ENCODE assay signal across 29 cellular contexts in genomic region chr22:44837481-44837880, GRCh38.
DNase-seq lines count a peak whose midpoint lies in the region; ATAC-seq, FAIRE-seq and TF ChIP-seq lines count a peak whose summit lies in the region.
"Had no signal": no experiment of that assay in that cellular context is flagged by ENCODE, and none has a peak within 500 bp of the region (broad histone marks: within the 10 kb centered on the region; RNA-seq: fewer than 3 reads in every experiment).

No MANE protein-coding gene starts in this region.

- H3K9me2 ChIP-seq in SK-N-SH: no peaks in the 10 kb centered on the region

- no peaks in the 10 kb centered on the region for H3K27me3 ChIP-seq in SK-N-SH (ENCODE audit: insufficient read depth)
- no peaks in the 10 kb centered on the region for H3K27me3 ChIP-seq in H7 (ENCODE audit: control insufficient read depth, insufficient read depth, low read length)
- peaks cover 13% of the 10 kb centered on the region; the same call in 1 of the 2 replicates for H3K27me3 ChIP-seq in OCI-LY3 (ENCODE audit: low read depth, low read length)

- TF ChIP-seq CTCF in SK-N-SH (IDR thresholded peaks at IDR 0.05) (no peak), OCI-LY3 (IDR thresholded peaks at IDR 0.05; ENCODE audit: low read depth, low read length) (no peak), kidney (IDR thresholded peaks at IDR 0.05; ENCODE audit: borderline replicate concordance, extremely low read depth, insufficient read depth) (no peak)

- 45% methylated on average over 8 of the region's 15 CpGs for WGBS in SK-N-SH (ENCODE audit: low lambda C conversion rate)

- H4K20me1 ChIP-seq in SK-N-SH (ENCODE audit: insufficient read depth): no peaks in the 10 kb centered on the region
- H4K20me1 ChIP-seq in OCI-LY3 (ENCODE audit: insufficient read depth, low read length): no peaks in the 10 kb centered on the region

- intact Hi-C loops in kidney (cut with DNase I): no loop called here

- ATAC-seq in SK-N-SH treated with all-trans-retinoic acid at 6 μM for 48 hours: no peak
- ATAC-seq in GM21619 (IDR thresholded peaks at IDR 0.05; ENCODE audit: unreplicated experiment): no peak
- ATAC-seq: CD8-positive, alpha-beta T cell; HCT116; T-helper 17 cell had no signal

- H3K27ac ChIP-seq in SK-N-SH (ENCODE audit: low read depth in 2 of 2, low read length in 1 of 2): no peak overlapping the region
- peak overlapping the region; percentile 46 for H3K27ac ChIP-seq in OCI-LY3 (ENCODE audit: low read length)
- H3K27ac ChIP-seq in kidney (ENCODE audit: low read depth in 2 of 2, low read length in 2 of 2): no peak overlapping the region
- H3K27ac ChIP-seq: PC-9, SK-N-MC had no signal

- TF ChIP-seq EP300 in SK-N-SH (IDR thresholded peaks at IDR 0.05; ENCODE audit: borderline replicate concordance in 1 of 2, low read depth in 1 of 2, low read length in 1 of 2): no peak

- H2AFZ ChIP-seq in SK-N-SH (ENCODE audit: low read depth) (no peak overlapping the region), OCI-LY3 (ENCODE audit: low read depth, low read length) (peak overlapping the region; percentile 23; the same call in 1 of the 2 replicates)
- H2AFZ ChIP-seq: PC-9 had no signal

- peaks cover 0 to 7% of the 10 kb centered on the region in 2 experiments; a peak in 1 of 4 replicates for H3K4me1 ChIP-seq in SK-N-SH (ENCODE audit: control insufficient read depth in 1 of 2, insufficient read depth in 2 of 2, low read depth in 1 of 2, low read length in 1 of 2)
- H3K4me1 ChIP-seq in OCI-LY3 (ENCODE audit: low read length): peaks cover 6% of the 10 kb centered on the region
- no peaks in the 10 kb centered on the region for H3K4me1 ChIP-seq in kidney (ENCODE audit: control insufficient read depth in 1 of 2, insufficient read depth in 1 of 2, low read depth in 1 of 2, low read length in 2 of 2)
- H3K4me1 ChIP-seq: Caco-2 had no signal

- POLR2A ChIA-PET in SK-N-SH (lab: Yijun Ruan, JAX): no interaction called here

- FAIRE-seq in kidney (lab: Jason Lieb, UNC): no peak
- FAIRE-seq: GM12892 had no signal

- H3K9ac ChIP-seq in SK-N-SH: no peak overlapping the region
- H3K9ac ChIP-seq in OCI-LY3 (ENCODE audit: low read length): no peak overlapping the region
- no peak overlapping the region for H3K9ac ChIP-seq in kidney (ENCODE audit: low read length in 2 of 2)

- H3K4me2 ChIP-seq in SK-N-SH (no peak overlapping the region), OCI-LY3 (ENCODE audit: low read length) (peak overlapping the region; percentile 61)
- H3K4me2 ChIP-seq: PC-9 had no signal

- no peaks in the 10 kb centered on the region for H3K9me3 ChIP-seq in SK-N-SH
- H3K9me3 ChIP-seq in OCI-LY3 (ENCODE audit: insufficient read depth, low read length): peaks cover 8% of the 10 kb centered on the region
- no peaks in the 10 kb centered on the region for H3K9me3 ChIP-seq in kidney (ENCODE audit: control insufficient read depth in 1 of 2, low read length in 2 of 2)

- CTCF ChIA-PET in SK-N-SH (lab: Yijun Ruan, JAX): no interaction called here

- no peak for TF ChIP-seq RAD21 in SK-N-SH (IDR thresholded peaks at IDR 0.05; ENCODE audit: low read length)

- H3K4me3 ChIP-seq in SK-N-SH (ENCODE audit: low read depth in 2 of 2, low read length in 1 of 2): no peak overlapping the region
- no peak overlapping the region for H3K4me3 ChIP-seq in H7 (ENCODE audit: insufficient read depth, low read depth, low read length)
- H3K4me3 ChIP-seq in OCI-LY3 (ENCODE audit: low read length): peak overlapping the region; percentile 8; the same call in 1 of the 2 replicates
- no peak overlapping the region for H3K4me3 ChIP-seq in kidney (ENCODE audit: low read length in 2 of 2)
- H3K4me3 ChIP-seq: PC-9, SK-N-MC had no signal

- no peaks in the 10 kb centered on the region for H3K36me3 ChIP-seq in SK-N-SH (replicated peaks in 1 of 2; ENCODE audit: control insufficient read depth in 1 of 2, insufficient read depth in 2 of 2, low read length in 1 of 2)
- H3K36me3 ChIP-seq in H7 (replicated peaks; ENCODE audit: control insufficient read depth, insufficient read depth, low read length): peaks cover 2% of the 10 kb centered on the region
- H3K36me3 ChIP-seq in OCI-LY3 (replicated peaks; ENCODE audit: low read depth, low read length): peaks cover 3% of the 10 kb centered on the region
- H3K36me3 ChIP-seq in kidney (ENCODE audit: control insufficient read depth in 1 of 2, insufficient read depth in 2 of 2, low read length in 2 of 2): peaks cover 0 to 3% of the 10 kb centered on the region in 2 donors

- H3K79me2 ChIP-seq in SK-N-SH (ENCODE audit: insufficient read depth) (no peaks in the 10 kb centered on the region), OCI-LY3 (ENCODE audit: low read length) (no peaks in the 10 kb centered on the region)

- DNase-seq in SK-N-SH (peak; percentile 69), H7 (peak; percentile 31), kidney (peak; percentile 49), SK-N-DZ (ENCODE audit: low spot score) (no peak)
- no peak for DNase-seq in stimulated activated CD8-positive, alpha-beta memory T cell treated with anti-CD3 and anti-CD28 coated beads, Interleukin-4, amount 100 ng/mL, for 48 hours
- DNase-seq: Caco-2; CD8-positive, alpha-beta T cell; DMS 273 treated with DMSO at 0.1 percent for 48 hours; DMS79; EL; GDM1; GOT3; NCI-H1092; NCI-H1417 treated with DMSO at 0.1 percent for 48 hours; NCI-H1694 treated with DMSO at 0.1 percent for 48 hours; NCI-H2081 treated with DMSO at 0.1 percent for 48 hours; NCI-H524; NCI-H748 treated with DMSO at 0.1 percent for 48 hours; PC-9; RPMI8226; SHP77; T-helper 17 cell; T1000 had no signal

- no peaks in the 10 kb centered on the region for H3F3A ChIP-seq in SK-N-SH (replicated peaks; ENCODE audit: insufficient read depth)

TF ChIP-seq in SK-N-SH, 30 proteins besides CTCF, POLR2A, EP300 and RAD21 (continues in another document):
- no peak for TF ChIP-seq FOSL2 (IDR thresholded peaks at IDR 0.05; ENCODE audit: borderline replicate concordance, low read depth)
- TF ChIP-seq NFIC (IDR thresholded peaks at IDR 0.05; ENCODE audit: borderline replicate concordance): no peak
- TF ChIP-seq, protein P1, sequence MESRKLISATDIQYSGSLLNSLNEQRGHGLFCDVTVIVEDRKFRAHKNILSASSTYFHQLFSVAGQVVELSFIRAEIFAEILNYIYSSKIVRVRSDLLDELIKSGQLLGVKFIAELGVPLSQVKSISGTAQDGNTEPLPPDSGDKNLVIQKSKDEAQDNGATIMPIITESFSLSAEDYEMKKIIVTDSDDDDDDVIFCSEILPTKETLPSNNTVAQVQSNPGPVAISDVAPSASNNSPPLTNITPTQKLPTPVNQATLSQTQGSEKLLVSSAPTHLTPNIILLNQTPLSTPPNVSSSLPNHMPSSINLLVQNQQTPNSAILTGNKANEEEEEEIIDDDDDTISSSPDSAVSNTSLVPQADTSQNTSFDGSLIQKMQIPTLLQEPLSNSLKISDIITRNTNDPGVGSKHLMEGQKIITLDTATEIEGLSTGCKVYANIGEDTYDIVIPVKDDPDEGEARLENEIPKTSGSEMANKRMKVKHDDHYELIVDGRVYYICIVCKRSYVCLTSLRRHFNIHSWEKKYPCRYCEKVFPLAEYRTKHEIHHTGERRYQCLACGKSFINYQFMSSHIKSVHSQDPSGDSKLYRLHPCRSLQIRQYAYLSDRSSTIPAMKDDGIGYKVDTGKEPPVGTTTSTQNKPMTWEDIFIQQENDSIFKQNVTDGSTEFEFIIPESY (IDR thresholded peaks at IDR 0.05; ENCODE audit: borderline replicate concordance, low read depth): no peak
- TF ChIP-seq JUND (IDR thresholded peaks at IDR 0.05): no peak
- TF ChIP-seq TEAD4 (IDR thresholded peaks at IDR 0.05; ENCODE audit: borderline replicate concordance, insufficient read depth): no peak
- TF ChIP-seq USF1 (IDR thresholded peaks at IDR 0.05; ENCODE audit: borderline replicate concordance, low read depth): no peak
- TF ChIP-seq GABPA (IDR thresholded peaks at IDR 0.05; ENCODE audit: low read depth): no peak
- no peak for TF ChIP-seq MXI1 (IDR thresholded peaks at IDR 0.05; ENCODE audit: low read depth, low read length)

TF ChIP-seq in SK-N-SH treated with all-trans-retinoic acid at 6 μM for 48 hours, 23 proteins besides CTCF, POLR2A, EP300 and RAD21:
- TF ChIP-seq TOX (CRISPR knock-in tag; IDR thresholded peaks at IDR 0.05; ENCODE audit: borderline replicate concordance): no peak
- TF ChIP-seq ISL1 (CRISPR knock-in tag; IDR thresholded peaks at IDR 0.05): no peak

Comparison
In these comparisons a context has a peak if more than half of its experiments do, and no peak if none do; other contexts are left out.
1. DNase-seq: peak in SK-N-SH (single experiment), H7 (single experiment) and kidney (single experiment); none in stimulated activated CD8-positive, alpha-beta memory T cell treated with anti-CD3 and anti-CD28 coated beads, Interleukin-4, amount 100 ng/mL, for 48 hours (single experiment) and SK-N-DZ (single experiment).